Comparison of ENCODE assay signal across 8 cellular contexts in genomic region chrX:13750204-13750603, GRCh38. TPM values are rescaled to one million over a fixed set of nuclear protein-coding genes. Genes with fewer than 3 reads are reported as not detected.
DNase-seq lines count a peak whose midpoint lies in the region; ATAC-seq and TF ChIP-seq lines count a peak whose summit lies in the region.

No MANE protein-coding gene starts in this region.

- no peak for TF ChIP-seq POLR2A in thyroid gland (IDR thresholded peaks at IDR 0.05)

- H3K4me3 ChIP-seq in fibroblast of the aortic adventitia (ENCODE audit: low read depth, low read length) (no peak overlapping the region), thyroid gland (replicated peaks in 1 of 3) (no peak overlapping the region)

- H3K36me3 ChIP-seq in thyroid gland: peaks cover 0 to 7% of the 10 kb centered on the region in 2 donors

- H3K27me3 ChIP-seq in thyroid gland: no peaks in the 10 kb centered on the region

- TF ChIP-seq CTCF in LNCAP (IDR thresholded peaks at IDR 0.05) (peak; percentile 53), fibroblast of the aortic adventitia (IDR thresholded peaks at IDR 0.05; ENCODE audit: insufficient read depth, low read length) (peak; percentile 67), thyroid gland (IDR thresholded peaks at IDR 0.05) (peak in 5 of 6 experiments; percentile 25 to 69 (median 56))

- H3K9me3 ChIP-seq in thyroid gland: no peaks in the 10 kb centered on the region

- no peak overlapping the region for H3K27ac ChIP-seq in thyroid gland

- no peak for ATAC-seq in HG02763 (IDR thresholded peaks at IDR 0.05; ENCODE audit: unreplicated experiment)

- intact Hi-C loops in thyroid gland (cut with DNase I): no loop called here

- peak; percentile 8 for DNase-seq in stimulated activated CD4-positive, alpha-beta T cell treated with anti-CD3 and anti-CD28 coated beads, Interleukin-4, amount 100 ng/mL, for 24 hours
- DNase-seq in stimulated activated CD4-positive, alpha-beta T cell treated with anti-CD3 and anti-CD28 coated beads, Interleukin-4, amount 100 ng/mL, for 4 hours: no peak
- DNase-seq in SK-N-DZ (ENCODE audit: low spot score) (peak; percentile 18), fibroblast of the aortic adventitia (ENCODE audit: low read depth) (peak; percentile 58), thyroid gland (peak; percentile 13 to 18)
- no peak for DNase-seq in activated T-cell treated with anti-CD3 and anti-CD28 coated beads, Interleukin-2, amount 50 U/mL, for 48 hours

- no peaks in the 10 kb centered on the region for H3K4me1 ChIP-seq in thyroid gland

RNA-seq across cellular contexts. Expression of gene OFD1, which starts 15.7 kb away (rescaled TPM):
- polyA plus RNA-seq in SK-N-DZ (2014; cell fraction: cytosol; rRNA removed): 15.8 and 19.5 TPM in 2 replicates
- polyA plus RNA-seq in SK-N-DZ (2014; cell fraction: nucleus; rRNA removed): 75.9 and 91.3 TPM in 2 replicates
- total RNA-seq in fibroblast of the aortic adventitia (ENCODE audit: low replicate concordance): 20.3 and 41.7 TPM in 2 replicates
- total RNA-seq in thyroid gland: 10 to 100 TPM; 33.6 to 46.0 (median 43.5) TPM

RNA-seq across cellular contexts. Expression of gene TRAPPC2, which starts 15.8 kb away (rescaled TPM):
- 43.3 and 48.5 TPM in 2 replicates for polyA plus RNA-seq in SK-N-DZ (2014; cell fraction: cytosol; rRNA removed)
- 25.8 and 33.4 TPM in 2 replicates for polyA plus RNA-seq in SK-N-DZ (2014; cell fraction: nucleus; rRNA removed)
- total RNA-seq in fibroblast of the aortic adventitia (ENCODE audit: low replicate concordance): 21.5 and 31.4 TPM in 2 replicates
- total RNA-seq in thyroid gland: 10 to 100 TPM; 18.9 to 27.7 (median 22.1) TPM

Comparison
In these comparisons a context has a peak if more than half of its experiments do, and no peak if none do; other contexts are left out.
1. DNase-seq: peak in stimulated activated CD4-positive, alpha-beta T cell treated with anti-CD3 and anti-CD28 coated beads, Interleukin-4, amount 100 ng/mL, for 24 hours (single experiment), SK-N-DZ (single experiment), fibroblast of the aortic adventitia (single experiment) and thyroid gland (2 of 2); none in stimulated activated CD4-positive, alpha-beta T cell treated with anti-CD3 and anti-CD28 coated beads, Interleukin-4, amount 100 ng/mL, for 4 hours (0 of 2) and activated T-cell treated with anti-CD3 and anti-CD28 coated beads, Interleukin-2, amount 50 U/mL, for 48 hours (0 of 2).
2. Peak in every context shown above with its lines, with median percentiles within 50 percentile points of each other: CTCF ChIP-seq.